ENCODE assay signal across 9 cellular contexts in genomic region chr9:68704498-68704803, GRCh38. TPM values are rescaled to one million over a fixed set of nuclear protein-coding genes. Genes with fewer than 3 reads are reported as not detected.
DNase-seq lines count a peak whose midpoint lies in the region; ATAC-seq and TF ChIP-seq lines count a peak whose summit lies in the region.
"Had no signal": no experiment of that assay in that cellular context is flagged by ENCODE, and none has a peak within 500 bp of the region (broad histone marks: within the 10 kb centered on the region; RNA-seq: fewer than 3 reads in every experiment).

No MANE protein-coding gene starts in this region.

- no peak overlapping the region for H3K27ac ChIP-seq in SJCRH30
- no peak overlapping the region for H3K27ac ChIP-seq in iPS DF 6.9 (ENCODE audit: low read length)
- peak overlapping the region; percentile 69 for H3K27ac ChIP-seq in rectal smooth muscle tissue (ENCODE audit: low read depth, low read length)

- H3K27me3 ChIP-seq in SJCRH30: peaks cover 40% of the 10 kb centered on the region
- peaks cover 14% of the 10 kb centered on the region; the same call in 1 of the 2 replicates for H3K27me3 ChIP-seq in iPS DF 6.9 (ENCODE audit: control insufficient read depth, insufficient read depth, low read length)
- no peaks in the 10 kb centered on the region for H3K27me3 ChIP-seq in rectal smooth muscle tissue (ENCODE audit: control insufficient read depth, insufficient read depth, low read length)

- no peak overlapping the region for H3K9ac ChIP-seq in rectal smooth muscle tissue (ENCODE audit: low read length)

- H3K4me3 ChIP-seq in GM12864 (ENCODE audit: low read depth, low read length) (peak overlapping the region; percentile 84), SJCRH30 (peak overlapping the region; percentile 92), iPS DF 6.9 (ENCODE audit: low read length) (peak overlapping the region; percentile 75; the same call in 1 of the 2 replicates), rectal smooth muscle tissue (ENCODE audit: low read length) (peak overlapping the region; percentile 54)

- H3K4me1 ChIP-seq in SJCRH30: no peaks in the 10 kb centered on the region
- no peaks in the 10 kb centered on the region for H3K4me1 ChIP-seq in iPS DF 6.9 (ENCODE audit: control insufficient read depth, insufficient read depth, low read length)
- H3K4me1 ChIP-seq in rectal smooth muscle tissue (ENCODE audit: control insufficient read depth, insufficient read depth, low read length): no peaks in the 10 kb centered on the region

- intact Hi-C loops in sciatic nerve (cut with DNase I): no loop called here

- no CpG with 5 or more reads among the region's 10 CpGs for WGBS in iPS DF 6.9 (ENCODE audit: insufficient coverage, insufficient read length)

- no peaks in the 10 kb centered on the region for H3K9me3 ChIP-seq in SJCRH30 (replicated peaks)
- no peaks in the 10 kb centered on the region for H3K9me3 ChIP-seq in iPS DF 6.9 (ENCODE audit: control insufficient read depth, insufficient read depth, low read length)

- ATAC-seq in HG02840 (IDR thresholded peaks at IDR 0.05; ENCODE audit: low FRiP score, unreplicated experiment) (no peak), sciatic nerve (no peak)

- no peak for TF ChIP-seq CTCF in GM12864 (IDR thresholded peaks at IDR 0.05; ENCODE audit: low read depth, low read length, missing control alignments)

- DNase-seq in GM12864 (ENCODE audit: low read depth) (no peak), SJCRH30 (no peak), iPS DF 6.9 (ENCODE audit: low read depth, low spot score) (no peak), UCSD-AML1 (lab: John Stamatoyannopoulos, UW; ENCODE audit: unreplicated experiment) (no peak), sciatic nerve (ENCODE audit: low spot score) (no peak), DMS 273 (lab: John Stamatoyannopoulos, UW; ENCODE audit: unreplicated experiment) (no peak)
- DNase-seq: HCEC 1CT had no signal

- H3K36me3 ChIP-seq in SJCRH30: no peaks in the 10 kb centered on the region
- no peaks in the 10 kb centered on the region for H3K36me3 ChIP-seq in iPS DF 6.9 (ENCODE audit: control insufficient read depth, insufficient read depth, low read length)
- H3K36me3 ChIP-seq in rectal smooth muscle tissue (ENCODE audit: control insufficient read depth, insufficient read depth, low read length): no peaks in the 10 kb centered on the region

RNA-seq across cellular contexts. Expression of gene PIP5K1B, which starts 0.6 kb away (rescaled TPM):
- 0.18 and 0.36 TPM in 2 replicates for total RNA-seq in SJCRH30 (2014; rRNA removed; shearing (Covaris generic))
- total RNA-seq in sciatic nerve: 2.0 TPM
